In genomic region chr17:48692049-48692448, GRCh38 we compare ENCODE assay signal across 34 cellular contexts. TPM values are rescaled to one million over a fixed set of nuclear protein-coding genes. Genes with fewer than 3 reads are reported as not detected.
"Had no signal": no experiment of that assay in that cellular context is flagged by ENCODE, and none has a peak within 500 bp of the region (broad histone marks: within the 10 kb centered on the region; RNA-seq: fewer than 3 reads in every experiment).

No MANE protein-coding gene starts in this region.

- H3K36me3 ChIP-seq: neural progenitor cell, ovary, spleen, suprapubic skin, tibial artery, transverse colon, upper lobe of right lung, uterus had no signal

- H3K4me1 ChIP-seq: neural progenitor cell, parathyroid adenoma, psoas muscle, spleen, suprapubic skin, testis, tibial artery, transverse colon, upper lobe of right lung, uterus had no signal

- H3K4me3 ChIP-seq: neural progenitor cell, ovary, psoas muscle, skin epidermis, smooth muscle cell, spleen, suprapubic skin, testis, tibial artery, transverse colon, upper lobe of right lung, uterus had no signal

- H3K4me2 ChIP-seq: neural progenitor cell, smooth muscle cell had no signal

- H3K36me3 Mint-ChIP-seq: natural killer cell; neural progenitor cell; stimulated activated memory B cell treated with anti-CD40 and anti-IgM and Interleukin-4, amounts not matched to agents 10 μg/mL and 1 μg/mL and 100 μg/mL, for 72 hours; type B pancreatic cell had no signal

- H3K4me3 Mint-ChIP-seq: natural killer cell; nephron; neural progenitor cell; stimulated activated memory B cell treated with anti-CD40 and anti-IgM and Interleukin-4, amounts not matched to agents 10 μg/mL and 1 μg/mL and 100 μg/mL, for 72 hours; stimulated activated naive CD8-positive, alpha-beta T cell treated with anti-CD3 and anti-CD28 coated beads, Interleukin-15, amount 100 ng/mL, for 72 hours; type B pancreatic cell had no signal

- ATAC-seq: natural killer cell; psoas muscle; right cardiac atrium; sciatic nerve; stimulated activated memory B cell treated with anti-CD40 and anti-IgM and Interleukin-4, amounts not matched to agents 10 μg/mL and 1 μg/mL and 100 μg/mL, for 72 hours; stimulated activated naive CD8-positive, alpha-beta T cell treated with anti-CD3 and anti-CD28 coated beads, Interleukin-15, amount 100 ng/mL, for 72 hours; stimulated activated naive CD8-positive, alpha-beta T cell treated with anti-CD3 and anti-CD28 coated beads, Interleukin-15, Interleukin-2, amounts not matched to agents 100 U/mL and 50 U/mL, for 24 hours; upper lobe of right lung had no signal

- DNase-seq: natural killer cell; occipital lobe; ovary; posterior cingulate gyrus; psoas muscle; right cardiac atrium; spleen; stimulated activated CD4-positive, alpha-beta T cell treated with anti-CD3 and anti-CD28 coated beads, Interleukin-12 subunit alpha, Interleukin-12 subunit beta, amount 100 ng/mL, for 4 hours; stimulated activated CD4-positive, alpha-beta T cell treated with anti-CD3 and anti-CD28 coated beads, Interleukin-1b, Interleukin-23, amount 100 ng/mL, for 48 hours; stimulated activated CD4-positive, alpha-beta T cell treated with anti-CD3 and anti-CD28 coated beads, Interleukin-4, amount 100 ng/mL, for 1 hour; stimulated activated CD4-positive, alpha-beta T cell treated with anti-CD3 and anti-CD28 coated beads, Interleukin-4, amount 100 ng/mL, for 4 hours; stimulated activated CD8-positive, alpha-beta memory T cell treated with anti-CD3 and anti-CD28 coated beads, Interleukin-4, amount 100 ng/mL, for 48 hours; stimulated activated naive CD4-positive, alpha-beta T cell; stimulated activated naive CD8-positive, alpha-beta T cell treated with anti-CD3 and anti-CD28 coated beads, Interleukin-15, amount 100 ng/mL, for 72 hours; stimulated activated naive CD8-positive, alpha-beta T cell treated with anti-CD3 and anti-CD28 coated beads, Interleukin-15, Interleukin-2, amounts not matched to agents 100 U/mL and 50 U/mL, for 24 hours; substantia nigra; testis; tibial artery; transverse colon; upper lobe of right lung; uterus had no signal

- H2AFZ ChIP-seq: neural progenitor cell, parathyroid adenoma had no signal

- H3K9me3 ChIP-seq: ovary, psoas muscle, suprapubic skin, testis, transverse colon, upper lobe of right lung, uterus had no signal

- H3K4me1 Mint-ChIP-seq: natural killer cell; nephron; neural progenitor cell; stimulated activated memory B cell treated with anti-CD40 and anti-IgM and Interleukin-4, amounts not matched to agents 10 μg/mL and 1 μg/mL and 100 μg/mL, for 72 hours; stimulated activated naive CD8-positive, alpha-beta T cell treated with anti-CD3 and anti-CD28 coated beads, Interleukin-15, amount 100 ng/mL, for 72 hours had no signal

- H3K27ac ChIP-seq: neural progenitor cell, ovary, parathyroid adenoma, psoas muscle, skin epidermis, spleen, suprapubic skin, testis, tibial artery, transverse colon, upper lobe of right lung, uterus had no signal

- H3K27me3 ChIP-seq: ovary, testis, uterus had no signal

- H3K9me3 Mint-ChIP-seq: natural killer cell, nephron, type B pancreatic cell had no signal

- H3K9ac ChIP-seq: neural progenitor cell, parathyroid adenoma had no signal

- H3K27ac Mint-ChIP-seq: natural killer cell; nephron; neural progenitor cell; progenitor cell of endocrine pancreas; stimulated activated memory B cell treated with anti-CD40 and anti-IgM and Interleukin-4, amounts not matched to agents 10 μg/mL and 1 μg/mL and 100 μg/mL, for 72 hours; stimulated activated naive CD8-positive, alpha-beta T cell treated with anti-CD3 and anti-CD28 coated beads, Interleukin-15, amount 100 ng/mL, for 72 hours; type B pancreatic cell had no signal

RNA-seq across cellular contexts. Expression of gene PRAC1, which starts 30.3 kb away (rescaled TPM):
- total RNA-seq: natural killer cell, occipital lobe, osteoblast, ovary, progenitor cell of endocrine pancreas, psoas muscle, renal cortical epithelial cell, right cardiac atrium, sciatic nerve, smooth muscle cell, spleen, suprapubic skin, testis, upper lobe of right lung, uterus had no signal
- polyA plus RNA-seq: neural cell, ovary, psoas muscle, right cardiac atrium, spleen had no signal

RNA-seq across cellular contexts. Expression of gene PRAC2, which starts 30.9 kb away (rescaled TPM):
- total RNA-seq: natural killer cell, occipital lobe, osteoblast, ovary, progenitor cell of endocrine pancreas, psoas muscle, renal cortical epithelial cell, right cardiac atrium, sciatic nerve, spleen, suprapubic skin, upper lobe of right lung, uterus had no signal
- polyA plus RNA-seq: neural cell, ovary, psoas muscle, right cardiac atrium, spleen had no signal

RNA-seq across cellular contexts. Expression of gene HOXB13, which starts 36.5 kb away (rescaled TPM):
- total RNA-seq: natural killer cell, osteoblast, progenitor cell of endocrine pancreas, psoas muscle, right cardiac atrium, sciatic nerve, spleen, suprapubic skin, upper lobe of right lung, uterus had no signal
- polyA plus RNA-seq: neural cell, ovary, psoas muscle, right cardiac atrium had no signal
